ENCODE assay signal across 8 cellular contexts in genomic region chr1:94926915-94927404, GRCh38. TPM values are rescaled to one million over a fixed set of nuclear protein-coding genes. Genes with fewer than 3 reads are reported as not detected.
DNase-seq lines count a peak whose midpoint lies in the region; ATAC-seq, FAIRE-seq and TF ChIP-seq lines count a peak whose summit lies in the region.

Gene CNN3, minus strand, starts transcription at chr1:94927110. Its CDS starts 216 bp downstream, at chr1:94926894.

- no peak for TF ChIP-seq CTCF in HCT116 (IDR thresholded peaks at IDR 0.05 in 2 of 3, conservative IDR thresholded peaks at IDR 0.05 in 1 of 3; ENCODE audit: borderline replicate concordance in 1 of 3, insufficient read depth in 1 of 3, low read depth in 2 of 3, low read length in 2 of 3)
- TF ChIP-seq CTCF in K562 (IDR thresholded peaks at IDR 0.05 in 2 of 3, conservative IDR thresholded peaks at IDR 0.05 in 1 of 3; ENCODE audit: insufficient read depth in 2 of 3, low read depth in 1 of 3, low read length in 3 of 3), result no peak
- TF ChIP-seq CTCF in vagina (IDR thresholded peaks at IDR 0.05), result no peak

- TF ChIP-seq POLR2A in HCT116 (IDR thresholded peaks at IDR 0.05; ENCODE audit: borderline replicate concordance, extremely low read depth, insufficient read depth, insufficient read length) (peak; percentile 31), K562 (conservative IDR thresholded peaks at IDR 0.05) (no peak), vagina (IDR thresholded peaks at IDR 0.05) (peak in 1 of 2 donors; percentile 99)

- DNase-seq in GM03348 (ENCODE audit: low spot score) (peak; percentile 98), HCT116 (ENCODE audit: low read depth, low spot score) (peak; percentile 62), NCI-H1092 (lab: John Stamatoyannopoulos, UW) (peak; percentile 91), K562 (ENCODE audit: extremely low read depth in 1 of 4, low spot score in 3 of 4) (peak; percentile 17 to 66 (median 58)), hippocampal formation (lab: John Stamatoyannopoulos, UW) (peak; percentile 90 to 93), retina (peak; percentile 95), vagina (ENCODE audit: extremely low spot score in 2 of 2) (no peak)
- DNase-seq in T-helper 2 cell treated with Interferon-gamma antibody and Interleukin-4, amounts not matched to agents 5 μg/mL and 100 μg/mL, for 36 hours (ENCODE audit: low spot score), result peak; percentile 74

- H3K9me2 ChIP-seq in HCT116 (ENCODE audit: insufficient read depth), result no peaks in the 10 kb centered on the region

- peaks cover 47% of the 10 kb centered on the region for H3K79me2 ChIP-seq in HCT116 (ENCODE audit: insufficient read depth, low read length)
- no peaks in the 10 kb centered on the region for H3K79me2 ChIP-seq in K562 (ENCODE audit: control insufficient read depth, insufficient read depth, low read length)

- H4K20me1 ChIP-seq in HCT116 (ENCODE audit: insufficient read depth), result peaks cover 5% of the 10 kb centered on the region; the same call in 1 of the 2 replicates
- no peaks in the 10 kb centered on the region for H4K20me1 ChIP-seq in K562 (replicated peaks; ENCODE audit: control insufficient read depth, insufficient read depth, low read length)

- no peak within 1 kb of the TSS for H3K27ac Mint-ChIP-seq in T-helper 2 cell treated with Interferon-gamma antibody and Interleukin-4, amounts not matched to agents 5 μg/mL and 100 μg/mL, for 36 hours

- peak within 1 kb of the TSS; percentile 85 for H3K4me3 Mint-ChIP-seq in T-helper 2 cell treated with Interferon-gamma antibody and Interleukin-4, amounts not matched to agents 5 μg/mL and 100 μg/mL, for 36 hours

- H3K4me3 ChIP-seq in HCT116 (replicated peaks in 1 of 2; ENCODE audit: low read depth in 1 of 2, low read length in 2 of 2), result peak within 1 kb of the TSS; percentile 69 to 86
- H3K4me3 ChIP-seq in K562, result no peak within 1 kb of the TSS
- peak within 1 kb of the TSS; percentile 62 to 72 for H3K4me3 ChIP-seq in vagina

- peaks cover 10% of the 10 kb centered on the region for H3K4me1 Mint-ChIP-seq in T-helper 2 cell treated with Interferon-gamma antibody and Interleukin-4, amounts not matched to agents 5 μg/mL and 100 μg/mL, for 36 hours (ENCODE audit: low read depth)

- POLR2A ChIA-PET in HCT116 (lab: Charles Lee) (interaction anchor here (0.9 to 1.0 kb wide), 2 partner anchors 64 to 115 kb away, joined by 3 to 4 read pairs; no protein-coding TSS in a partner anchor), K562 (lab: Yijun Ruan, JAX) (interaction anchor here (0.7 to 0.8 kb wide), 2 partner anchors 9 to 59 kb away, joined by 3 read pairs; no protein-coding TSS in a partner anchor)

- H3K9me3 ChIP-seq in HCT116 (ENCODE audit: control insufficient read depth in 1 of 2, insufficient read depth in 1 of 2, low read depth in 1 of 2, low read length in 2 of 2), result no peaks in the 10 kb centered on the region
- H3K9me3 ChIP-seq in K562 (replicated peaks; ENCODE audit: control insufficient read depth, insufficient read depth, low read depth, low read length), result no peaks in the 10 kb centered on the region
- H3K9me3 ChIP-seq in vagina, result no peaks in the 10 kb centered on the region

- peak within 1 kb of the TSS; percentile 95 for H3K4me2 ChIP-seq in HCT116 (ENCODE audit: low read length)
- H3K4me2 ChIP-seq in K562 (ENCODE audit: insufficient read depth, low read length), result no peak within 1 kb of the TSS

- H3K9ac ChIP-seq in HCT116 (ENCODE audit: low read length), result peak within 1 kb of the TSS; percentile 85
- H3K9ac ChIP-seq in K562 (ENCODE audit: insufficient read depth in 1 of 2, low read depth in 2 of 2, low read length in 2 of 2), result no peak within 1 kb of the TSS

- FAIRE-seq in K562 (lab: Jason Lieb, UNC), result no peak

- RAD21 ChIA-PET in HCT116 (lab: Charles Lee; ENCODE audit: low non-redundant PET in 1 of 2, low total read pairs in 2 of 2, uncharacterized antibody in 2 of 2, unreplicated experiment in 2 of 2), result interaction anchor here in 1 of 2 experiments (0.6 to 0.7 kb wide), 2 partner anchors 73 to 146 kb away, joined by 3 to 4 read pairs; partner anchors contain the start of gene ALG14

- peak within 1 kb of the TSS; percentile 89 for H3K27ac ChIP-seq in HCT116 (ENCODE audit: low read depth, low read length)
- H3K27ac ChIP-seq in K562 (ENCODE audit: extremely low read depth, low read depth, low read length), result no peak within 1 kb of the TSS
- H3K27ac ChIP-seq in vagina, result peak within 1 kb of the TSS; percentile 97

- BruUV-seq in HCT116 (replicated peaks; lab: Mats Ljungman, UMichigan) (no TSS peak), K562 (replicated peaks; lab: Mats Ljungman, UMichigan) (no TSS peak)

- no peaks in the 10 kb centered on the region for H3K9me3 Mint-ChIP-seq in T-helper 2 cell treated with Interferon-gamma antibody and Interleukin-4, amounts not matched to agents 5 μg/mL and 100 μg/mL, for 36 hours

- peaks cover 54% of the 10 kb centered on the region for H3K27me3 Mint-ChIP-seq in T-helper 2 cell treated with Interferon-gamma antibody and Interleukin-4, amounts not matched to agents 5 μg/mL and 100 μg/mL, for 36 hours (ENCODE audit: low read depth)

- H3K27me3 ChIP-seq in HCT116 (ENCODE audit: insufficient read depth, low read length), result no peaks in the 10 kb centered on the region
- H3K27me3 ChIP-seq in K562 (ENCODE audit: control insufficient read depth in 2 of 2, insufficient read depth in 2 of 2, low read length in 2 of 2), result peaks cover 16 to 34% of the 10 kb centered on the region in 2 experiments; a peak in 4 of 5 replicates
- no peaks in the 10 kb centered on the region for H3K27me3 ChIP-seq in vagina

- WGBS in K562 (ENCODE audit: insufficient coverage, low coverage, missing lambda C conversion rate), result 32% methylated on average over 11 of the region's 57 CpGs

- H3K36me3 ChIP-seq in HCT116 (ENCODE audit: control insufficient read depth in 1 of 2, insufficient read depth in 2 of 2, low read length in 2 of 2) (0 out of 4 replicates have a peak, but pooled peaks cover 0 to 6% of the 10 kb centered on the region in 2 experiments), K562 (ENCODE audit: control insufficient read depth, insufficient read depth, low read length) (no peaks in the 10 kb centered on the region), vagina (no peaks in the 10 kb centered on the region)

- H3K36me3 Mint-ChIP-seq in T-helper 2 cell treated with Interferon-gamma antibody and Interleukin-4, amounts not matched to agents 5 μg/mL and 100 μg/mL, for 36 hours (ENCODE audit: low read depth), result peaks cover 2% of the 10 kb centered on the region

- H3K4me1 ChIP-seq in HCT116 (ENCODE audit: control insufficient read depth in 1 of 2, insufficient read depth in 2 of 2, low read length in 2 of 2), result peaks cover 11 to 34% of the 10 kb centered on the region in 2 experiments; a peak in 3 of 4 replicates
- peaks cover 0 to 15% of the 10 kb centered on the region in 2 experiments; a peak in 2 of 5 replicates for H3K4me1 ChIP-seq in K562 (replicated peaks in 1 of 2; ENCODE audit: control insufficient read depth in 2 of 2, insufficient read depth in 2 of 2, low read length in 2 of 2)
- H3K4me1 ChIP-seq in vagina, result peaks cover 71% of the 10 kb centered on the region

- no peaks in the 10 kb centered on the region for H3K9me1 ChIP-seq in K562 (ENCODE audit: control insufficient read depth, insufficient read depth, low read length)

- TF ChIP-seq RAD21 in HCT116 (IDR thresholded peaks at IDR 0.05; ENCODE audit: low read depth) (peak; percentile 20; the same call in 1 of the 2 replicates), K562 (CRISPR knock-in tag; conservative IDR thresholded peaks at IDR 0.05 in 1 of 2, IDR thresholded peaks at IDR 0.05 in 1 of 2) (no peak)

- CTCF ChIA-PET in HCT116 (lab: Charles Lee) (interaction anchor here (2.5 kb wide), 1 partner anchor 73 kb away, joined by 11 read pairs; no protein-coding TSS in a partner anchor), K562 (lab: Yijun Ruan, JAX; ENCODE audit: low intra/inter-chr PET ratio) (no interaction called here)

- no peak for TF ChIP-seq EP300 in K562 (IDR thresholded peaks at IDR 0.05; ENCODE audit: low read length)

- in situ Hi-C loops in K562 (cut with MboI), result no loop called here

- ATAC-seq in HCT116 (peak; percentile 85), K562 (peak; percentile 85)

- H2AFZ ChIP-seq in HCT116 (ENCODE audit: low read depth, low read length, poor library complexity, severe bottlenecking) (peak within 1 kb of the TSS; percentile 56), K562 (ENCODE audit: low read depth, low read length) (no peak within 1 kb of the TSS)

- intact Hi-C loops in HCT116 (cut with micrococcal nuclease), result loop anchor here (2.0 kb wide), 2 partner anchors 72 to 114 kb away; no protein-coding TSS in a partner anchor
- intact Hi-C loops in K562 (cut with micrococcal nuclease), result no loop called here
- intact Hi-C loops in vagina (cut with DNase I), result loop anchor here (2.0 to 5.0 kb wide), 3 partner anchors 45 to 90 kb away; no protein-coding TSS in a partner anchor

TF ChIP-seq in HCT116, 20 proteins besides CTCF, POLR2A, EP300 and RAD21 (continues in another document):
- TF ChIP-seq SIN3A (IDR thresholded peaks at IDR 0.05; ENCODE audit: low read depth) (peak; percentile 58; the same call in 1 of the 2 replicates), EGR1 (IDR thresholded peaks at IDR 0.05; ENCODE audit: low read depth) (peak; percentile 97)

TF ChIP-seq in K562, 482 proteins besides CTCF, POLR2A, EP300 and RAD21 (continues in another document):
- TF ChIP-seq ETV6 (IDR thresholded peaks at IDR 0.05; ENCODE audit: borderline replicate concordance in 1 of 2, low read depth in 2 of 2, low read length in 1 of 2), result no peak
- TF ChIP-seq ETV6 (CRISPR knock-in tag; IDR thresholded peaks at IDR 0.05; ENCODE audit: borderline replicate concordance), result no peak

RNA-seq across cellular contexts. Expression of gene CNN3, which starts in this region (rescaled TPM):
- total RNA-seq in HCT116 (2021; ENCODE audit: unreplicated experiment) (109 TPM), K562 (2014; rRNA removed) (0.32 TPM in 1 of 2 replicates, not detected in the other), K562 (2014; rRNA removed; fragmentation: Illumina TruSeq; extraction: Trizol) (0.18 TPM in 1 of 2 replicates, not detected in the other), K562 (2015; rRNA removed; fragmentation: Illumina TruSeq; extraction: Trizol) (not detected in 2 replicates), K562 (2021) (0.56 and 0.62 TPM in 2 replicates), vagina (250 TPM)
- 118 and 120 TPM in 2 replicates for polyA plus RNA-seq in HCT116 (2012)
- total RNA-seq in K562 (2011; cell fraction: chromatin; rRNA removed; ENCODE audit: low replicate concordance), result not detected in 2 replicates
- total RNA-seq in K562 (2011; cell fraction: nucleolus; rRNA removed), result not detected in 2 replicates
- not detected in 2 replicates for total RNA-seq in K562 (2011; cell fraction: nucleoplasm; rRNA removed)
- polyA plus RNA-seq in K562 (2011; rRNA removed) (0.08 TPM in 1 of 2 replicates, not detected in the other), K562 (2014; fragmentation: Illumina TruSeq; extraction: Trizol) (not detected in 2 replicates), K562 (2014; fragmentation: Nextera tagmentation; extraction: Ambion mirVana) (under 1 TPM in 1 of 2 experiments, not detected in 1; 0.06 TPM), K562 (2014; rRNA removed) (0.12 TPM in 1 of 2 replicates, not detected in the other)
- 0.10 TPM in 1 of 2 replicates, not detected in the other for polyA plus RNA-seq in K562 (2011; cell fraction: cytosol; rRNA removed)
- polyA plus RNA-seq in K562 (2011; cell fraction: nucleus; rRNA removed), result not detected in 2 replicates
- 0.47 TPM in 1 of 2 replicates, not detected in the other for polyA plus RNA-seq in K562 (2012)
- 0.12 TPM in 1 of 2 replicates, not detected in the other for polyA minus RNA-seq in K562 (2011; rRNA and poly(A)+ RNA removed)
- not detected in 2 replicates for polyA minus RNA-seq in K562 (2011; cell fraction: cytosol; rRNA and poly(A)+ RNA removed)
- polyA minus RNA-seq in K562 (2011; cell fraction: nucleus; rRNA and poly(A)+ RNA removed), result not detected in 2 replicates

Comparison
In these comparisons a context has a peak if more than half of its experiments do, and no peak if none do; other contexts are left out.
1. RNA of gene CNN3 (total RNA-seq): 250 TPM in vagina (single experiment) and 109 TPM in HCT116 (single experiment); 0.18 to 0.62 TPM in K562; every median in the first group is over 10 times any median in the second.
2. Peak in DNase-seq and ATAC-seq in K562; RNA of the gene not detected or under 1 TPM.
3. DNase-seq: peak in GM03348 (single experiment), HCT116 (single experiment), NCI-H1092 (single experiment), T-helper 2 cell treated with Interferon-gamma antibody and Interleukin-4, amounts not matched to agents 5 μg/mL and 100 μg/mL, for 36 hours (single experiment), hippocampal formation (2 of 2) and retina (single experiment); none in vagina (0 of 2).